ENCODE assay signal across 10 cellular contexts in genomic region chr14:68476965-68477455, GRCh38.
DNase-seq lines count a peak whose midpoint lies in the region; ATAC-seq and TF ChIP-seq lines count a peak whose summit lies in the region.
"Had no signal": no experiment of that assay in that cellular context is flagged by ENCODE, and none has a peak within 500 bp of the region (broad histone marks: within the 10 kb centered on the region; RNA-seq: fewer than 3 reads in every experiment).

No MANE protein-coding gene starts in this region.

- intact Hi-C loops in CD14-positive monocyte (cut with micrococcal nuclease) = loop anchor here in 1 of 2 donors (10.0 kb wide), 2 partner anchors 82 to 208 kb away; no protein-coding TSS in a partner anchor

- no peak overlapping the region for H3K4me2 ChIP-seq in fibroblast of lung (ENCODE audit: extremely low read depth, insufficient read depth, low read length)

- H3K4me3 Mint-ChIP-seq in CD14-positive monocyte = no peak overlapping the region

- H3K4me1 ChIP-seq in fibroblast of lung (ENCODE audit: control insufficient read depth, extremely low read depth, insufficient read depth, low read length) = peaks cover 13% of the 10 kb centered on the region

- H3K27ac ChIP-seq in fibroblast of lung (ENCODE audit: insufficient read depth, low read length) = peak overlapping the region; percentile 30
- H3K27ac ChIP-seq: SK-N-MC had no signal

- H3K4me1 Mint-ChIP-seq in CD14-positive monocyte = peaks cover 52% of the 10 kb centered on the region

- peaks cover 0 to 3% (median 0%) of the 10 kb centered on the region in 3 donors for H3K27me3 Mint-ChIP-seq in CD14-positive monocyte (ENCODE audit: low read depth in 3 of 3)

- H3K36me3 Mint-ChIP-seq in CD14-positive monocyte = peaks cover 0 to 17% of the 10 kb centered on the region in 2 donors

- no peaks in the 10 kb centered on the region for H4K20me1 ChIP-seq in fibroblast of lung (ENCODE audit: control insufficient read depth, extremely low read depth, insufficient read depth, low read length)

- no peaks in the 10 kb centered on the region for H3K9me3 ChIP-seq in fibroblast of lung (ENCODE audit: control insufficient read depth, insufficient read depth, low read depth, low read length)

- peak overlapping the region; percentile 92 to 95 (median 94) for H3K27ac Mint-ChIP-seq in CD14-positive monocyte

- TF ChIP-seq CTCF in CD14-positive monocyte (IDR thresholded peaks at IDR 0.05) = no peak
- no peak for TF ChIP-seq CTCF in fibroblast of lung (conservative IDR thresholded peaks at IDR 0.05 in 1 of 2, IDR thresholded peaks at IDR 0.05 in 1 of 2; ENCODE audit: low read depth in 1 of 2, low read length in 2 of 2)

- H3K79me2 ChIP-seq in fibroblast of lung (ENCODE audit: control insufficient read depth, insufficient read depth, low read length) = no peaks in the 10 kb centered on the region

- no peaks in the 10 kb centered on the region for H3K27me3 ChIP-seq in fibroblast of lung (ENCODE audit: control insufficient read depth, insufficient read depth, low read length)

- no peak overlapping the region for H3K4me3 ChIP-seq in fibroblast of lung (replicated peaks in 1 of 4; ENCODE audit: control extremely low read depth in 1 of 4, insufficient read depth in 1 of 4, low read depth in 3 of 4, low read length in 4 of 4)
- H3K4me3 ChIP-seq: SK-N-MC had no signal

- H3K36me3 ChIP-seq in fibroblast of lung (ENCODE audit: control insufficient read depth, insufficient read depth, low read length) = no peaks in the 10 kb centered on the region

- no peak overlapping the region for H2AFZ ChIP-seq in fibroblast of lung (ENCODE audit: low read length)

- no peak overlapping the region for H3K9ac ChIP-seq in fibroblast of lung (ENCODE audit: insufficient read depth, low read length)

- ATAC-seq in HG02840 (IDR thresholded peaks at IDR 0.05; ENCODE audit: low FRiP score, unreplicated experiment) (no peak), HG03439 (IDR thresholded peaks at IDR 0.05; ENCODE audit: unreplicated experiment) (no peak)

- DNase-seq in CD14-positive monocyte (ENCODE audit: low spot score) (no peak), RPMI7951 (ENCODE audit: low read depth) (peak; percentile 49), fibroblast of lung (ENCODE audit: low read depth in 2 of 2) (no peak), retina (peak; percentile 58), NCI-H524 treated with DMSO at 0.1 percent for 48 hours (lab: John Stamatoyannopoulos, UW) (no peak), NCI-H526 (lab: John Stamatoyannopoulos, UW) (no peak)
- DNase-seq: NCI-H2029 treated with DMSO at 0.1 percent for 48 hours had no signal

- H3K9me3 Mint-ChIP-seq in CD14-positive monocyte = peaks cover 0 to 5% (median 0%) of the 10 kb centered on the region in 7 donors

Comparison
In these comparisons a context has a peak if more than half of its experiments do, and no peak if none do; other contexts are left out.
1. DNase-seq: peak in RPMI7951 (single experiment) and retina (single experiment); none in CD14-positive monocyte (single experiment), fibroblast of lung (0 of 2), NCI-H524 treated with DMSO at 0.1 percent for 48 hours (single experiment) and NCI-H526 (0 of 2).